In genomic region chr10:63798599-63799498, GRCh38 we compare ENCODE assay signal across 9 cellular contexts.
A peak's percentile ranks its signal among the peaks of the same experiment; 100 is the strongest.
DNase-seq lines count a peak whose midpoint lies in the region; ATAC-seq and TF ChIP-seq lines count a peak whose summit lies in the region.
"Had no signal": no experiment of that assay in that cellular context is flagged by ENCODE, and none has a peak within 500 bp of the region (broad histone marks: within the 10 kb centered on the region; RNA-seq: fewer than 3 reads in every experiment).

No MANE protein-coding gene starts in this region.

- peak overlapping the region; percentile 38 to 69 (median 65) for H3K4me3 Mint-ChIP-seq in nephron

- peak overlapping the region; percentile 77 to 95 (median 92) for H3K27ac Mint-ChIP-seq in nephron

- no peak overlapping the region for H3K27ac ChIP-seq in MM.1S (ENCODE audit: low read length)
- H3K27ac ChIP-seq in vagina = no peak overlapping the region

- no peak overlapping the region for H3K4me3 ChIP-seq in AG09309 (ENCODE audit: control insufficient read depth, low read depth, low read length)
- H3K4me3 ChIP-seq in MM.1S (ENCODE audit: low read length) = no peak overlapping the region
- H3K4me3 ChIP-seq in vagina = no peak overlapping the region

- no peaks in the 10 kb centered on the region for H3F3A ChIP-seq in MM.1S (ENCODE audit: insufficient read depth, low read length)

- H3K36me3 ChIP-seq in MM.1S (replicated peaks; ENCODE audit: insufficient read depth, low read length) = no peaks in the 10 kb centered on the region
- no peaks in the 10 kb centered on the region for H3K36me3 ChIP-seq in vagina

- intact Hi-C loops in vagina (cut with DNase I) = no loop called here

- no peaks in the 10 kb centered on the region for H3K27me3 Mint-ChIP-seq in nephron (ENCODE audit: low read depth)

- TF ChIP-seq CTCF in AG09309 (IDR thresholded peaks at IDR 0.05; ENCODE audit: control insufficient read depth, insufficient read depth, low read depth, low read length, missing control alignments) (no peak), nephron (IDR thresholded peaks at IDR 0.05; ENCODE audit: unreplicated experiment in 3 of 3) (peak in 2 of 3 experiments; percentile 9 to 11), MM.1S (IDR thresholded peaks at IDR 0.05; ENCODE audit: low read length) (no peak), vagina (IDR thresholded peaks at IDR 0.05) (no peak)

- DNase-seq in AG09309 (ENCODE audit: low read depth) (peak; percentile 32), NCI-H460 (ENCODE audit: extremely low read depth, low read depth) (peak; percentile 59), fibroblast of gingiva (ENCODE audit: low read depth) (peak; percentile 61), MM.1S (no peak), vagina (ENCODE audit: extremely low spot score in 2 of 2) (no peak), activated gamma-delta T cell (lab: John Stamatoyannopoulos, UW) (no peak)
- DNase-seq: activated CD4-positive, CD25-positive, alpha-beta regulatory T cell had no signal

- no peaks in the 10 kb centered on the region for H3K36me3 Mint-ChIP-seq in nephron (ENCODE audit: low read depth)

- H3K9ac ChIP-seq in MM.1S (ENCODE audit: low read length) = no peak overlapping the region

- H3K9me3 Mint-ChIP-seq in nephron = no peaks in the 10 kb centered on the region

- no peak overlapping the region for H2AFZ ChIP-seq in MM.1S (ENCODE audit: low read length)

- H3K9me2 ChIP-seq in MM.1S (replicated peaks; ENCODE audit: insufficient read depth, low read length) = no peaks in the 10 kb centered on the region

- H3K4me1 ChIP-seq in MM.1S (ENCODE audit: low read length) (no peaks in the 10 kb centered on the region), vagina (no peaks in the 10 kb centered on the region)

- H3K79me2 ChIP-seq in MM.1S (ENCODE audit: low read length) = no peaks in the 10 kb centered on the region

- ATAC-seq in HG03135 (IDR thresholded peaks at IDR 0.05; ENCODE audit: unreplicated experiment) = no peak

- peaks cover 23% of the 10 kb centered on the region for H3K4me1 Mint-ChIP-seq in nephron

- no peaks in the 10 kb centered on the region for H4K20me1 ChIP-seq in MM.1S (ENCODE audit: insufficient read depth, low read length)

- H3K9me3 ChIP-seq in MM.1S (replicated peaks; ENCODE audit: insufficient read depth, low read length) (no peaks in the 10 kb centered on the region), vagina (no peaks in the 10 kb centered on the region)

- H3K4me2 ChIP-seq in MM.1S (ENCODE audit: low read depth, low read length) = no peak overlapping the region

- TF ChIP-seq POLR2A in vagina (IDR thresholded peaks at IDR 0.05) = no peak

- H3K27me3 ChIP-seq in MM.1S (replicated peaks; ENCODE audit: insufficient read depth, low read length) (no peaks in the 10 kb centered on the region), vagina (no peaks in the 10 kb centered on the region)

Comparison
In these comparisons a context has a peak if more than half of its experiments do, and no peak if none do; other contexts are left out.
1. DNase-seq: peak in AG09309 (single experiment), NCI-H460 (single experiment) and fibroblast of gingiva (single experiment); none in MM.1S (single experiment), vagina (0 of 2) and activated gamma-delta T cell (single experiment).
2. CTCF ChIP-seq: peak in nephron (2 of 3); none in AG09309 (single experiment), MM.1S (single experiment) and vagina (0 of 3).